In the genomic region with DNA sequence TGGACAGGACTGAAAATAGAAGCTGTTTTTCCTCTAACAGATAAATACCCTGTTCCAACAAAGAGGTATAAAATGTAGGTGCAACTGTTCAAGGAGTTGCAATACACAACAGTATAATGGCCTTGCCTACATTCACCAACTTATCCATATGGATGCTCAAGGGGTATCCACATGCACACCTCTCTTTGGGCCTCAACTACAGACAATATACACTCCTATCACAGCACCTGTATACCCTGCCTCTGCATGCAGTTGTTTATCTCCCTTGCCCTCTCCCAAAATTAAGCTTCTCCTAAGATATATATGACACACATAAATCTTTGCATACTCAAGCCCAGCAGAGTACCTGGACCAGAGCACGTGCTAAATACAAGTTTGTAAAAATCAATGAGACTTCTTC, we compare ENCODE assay signal across 13 cellular contexts. TPM values are rescaled to one million over a fixed set of nuclear protein-coding genes. Genes with fewer than 3 reads are reported as not detected.
DNase-seq lines count a peak whose midpoint lies in the region; ATAC-seq, FAIRE-seq and TF ChIP-seq lines count a peak whose summit lies in the region.
"Had no signal": no experiment of that assay in that cellular context is flagged by ENCODE, and none has a peak within 500 bp of the region (broad histone marks: within the 10 kb centered on the region; RNA-seq: fewer than 3 reads in every experiment).

No MANE protein-coding gene starts in this region.

- H3K4me1 ChIP-seq in CD8-positive, alpha-beta memory T cell (ENCODE audit: insufficient read depth, low read length): peaks cover 19% of the 10 kb centered on the region
- H3K4me1 ChIP-seq in aorta (ENCODE audit: control insufficient read depth in 1 of 2, insufficient read depth in 2 of 2, low read length in 2 of 2): no peaks in the 10 kb centered on the region

- ATAC-seq in memory B cell (ENCODE audit: low read depth) (no peak), GM18870 (IDR thresholded peaks at IDR 0.05; ENCODE audit: unreplicated experiment) (no peak), aorta (ENCODE audit: low FRiP score) (no peak), GM21619 (IDR thresholded peaks at IDR 0.05; ENCODE audit: unreplicated experiment) (no peak)
- ATAC-seq: left colon had no signal

- no peak overlapping the region for H3K4me3 ChIP-seq in CD8-positive, alpha-beta memory T cell (ENCODE audit: low read length)
- no peak overlapping the region for H3K4me3 ChIP-seq in aorta (ENCODE audit: low read length in 2 of 2)
- H3K4me3 ChIP-seq: neural progenitor cell, thyroid gland had no signal

- H3K36me3 ChIP-seq in CD8-positive, alpha-beta memory T cell (ENCODE audit: insufficient read depth, low read length): no peaks in the 10 kb centered on the region
- no peaks in the 10 kb centered on the region for H3K36me3 ChIP-seq in aorta (ENCODE audit: control insufficient read depth in 1 of 2, insufficient read depth in 2 of 2, low read length in 1 of 2)
- H3K36me3 ChIP-seq: neural progenitor cell, thyroid gland had no signal

- intact Hi-C loops in activated T-helper 1 cell treated with anti-CD3 and anti-CD28 coated beads, Interleukin-12 subunit alpha, Interleukin-12 subunit beta, Interleukin-2, Interleukin-4 antibody, amounts not matched to agents 30 ng/mL and 10 ng/mL and 1 ng/mL, durations not matched to agents 14 hours and 24 hours and 36 hours (cut with micrococcal nuclease): loop anchor here (1.0 kb wide), 3 partner anchors 37 to 434 kb away; a partner anchor contains a TSS
- intact Hi-C loops in aorta (cut with DNase I): no loop called here

- H3K27me3 Mint-ChIP-seq in CD8-positive, alpha-beta memory T cell: no peaks in the 10 kb centered on the region
- no peaks in the 10 kb centered on the region for H3K27me3 Mint-ChIP-seq in activated T-helper 1 cell treated with anti-CD3 and anti-CD28 coated beads, Interleukin-12 subunit alpha, Interleukin-12 subunit beta, Interleukin-2, Interleukin-4 antibody, amounts not matched to agents 30 ng/mL and 10 ng/mL and 1 ng/mL, durations not matched to agents 14 hours and 24 hours and 36 hours (ENCODE audit: insufficient read depth)
- H3K27me3 Mint-ChIP-seq in memory B cell: no peaks in the 10 kb centered on the region

- POLR2A ChIA-PET in CD8-positive, alpha-beta memory T cell (lab: Charles Lee): interaction anchor here (0.8 to 1.5 kb wide), 2 partner anchors 12 to 38 kb away, joined by 3 read pairs; no protein-coding TSS in a partner anchor

- DNase-seq in CD8-positive, alpha-beta memory T cell: no peak
- no peak for DNase-seq in H54 (ENCODE audit: insufficient read length, low spot score)
- DNase-seq in activated T-helper 1 cell treated with anti-CD3 and anti-CD28 coated beads, Interleukin-12 subunit alpha, Interleukin-12 subunit beta, Interleukin-2, Interleukin-4 antibody, amounts not matched to agents 30 ng/mL and 10 ng/mL and 1 ng/mL, durations not matched to agents 14 hours and 24 hours and 36 hours (ENCODE audit: low spot score): no peak
- no peak for DNase-seq in memory B cell (ENCODE audit: low spot score in 2 of 2)
- no peak for DNase-seq in SHP77 treated with DMSO at 0.1 percent for 48 hours (lab: John Stamatoyannopoulos, UW)
- no peak for DNase-seq in aorta
- DNase-seq: left colon, thyroid gland had no signal

- peaks cover 0 to 1% (median 0%) of the 10 kb centered on the region in 5 donors for H3K9me3 Mint-ChIP-seq in CD8-positive, alpha-beta memory T cell
- H3K9me3 Mint-ChIP-seq in activated T-helper 1 cell treated with anti-CD3 and anti-CD28 coated beads, Interleukin-12 subunit alpha, Interleukin-12 subunit beta, Interleukin-2, Interleukin-4 antibody, amounts not matched to agents 30 ng/mL and 10 ng/mL and 1 ng/mL, durations not matched to agents 14 hours and 24 hours and 36 hours: no peaks in the 10 kb centered on the region
- peaks cover 2% of the 10 kb centered on the region for H3K9me3 Mint-ChIP-seq in memory B cell

- 94 to 98% methylated on average over 1 of the region's 1 CpG for WGBS in aorta, 2 donors

- H3K27me3 ChIP-seq in CD8-positive, alpha-beta memory T cell (ENCODE audit: insufficient read depth, low read length, poor library complexity, severe bottlenecking): no peaks in the 10 kb centered on the region
- no peaks in the 10 kb centered on the region for H3K27me3 ChIP-seq in aorta (ENCODE audit: control insufficient read depth in 1 of 2, insufficient read depth in 2 of 2, low read length in 1 of 2)
- H3K27me3 ChIP-seq: neural progenitor cell, thyroid gland had no signal

- TF ChIP-seq POLR2A in H54 (IDR thresholded peaks at IDR 0.05; ENCODE audit: low read depth, low read length): no peak

- FAIRE-seq in H54 (lab: Jason Lieb, UNC): peak; percentile 50
- FAIRE-seq: bronchial epithelial cell had no signal

- H3K36me3 Mint-ChIP-seq in CD8-positive, alpha-beta memory T cell: peaks cover 21 to 31% (median 21%) of the 10 kb centered on the region in 3 donors
- H3K36me3 Mint-ChIP-seq in activated T-helper 1 cell treated with anti-CD3 and anti-CD28 coated beads, Interleukin-12 subunit alpha, Interleukin-12 subunit beta, Interleukin-2, Interleukin-4 antibody, amounts not matched to agents 30 ng/mL and 10 ng/mL and 1 ng/mL, durations not matched to agents 14 hours and 24 hours and 36 hours (ENCODE audit: low read depth): peaks cover 48% of the 10 kb centered on the region
- peaks cover 27% of the 10 kb centered on the region for H3K36me3 Mint-ChIP-seq in memory B cell

- peak overlapping the region; percentile 60 for H3K27ac ChIP-seq in CD8-positive, alpha-beta memory T cell (ENCODE audit: low read depth, low read length)
- H3K27ac ChIP-seq in aorta (ENCODE audit: low read depth in 1 of 2, low read length in 2 of 2): no peak overlapping the region
- H3K27ac ChIP-seq: HL-60, neural progenitor cell, thyroid gland had no signal

- CTCF ChIA-PET in CD8-positive, alpha-beta memory T cell (lab: Charles Lee): interaction anchor here (0.6 to 1.0 kb wide), 3 partner anchors 12 to 291 kb away, joined by 3 to 4 read pairs (median 3); no protein-coding TSS in a partner anchor

- peak overlapping the region; percentile 87 to 96 (median 92) for H3K27ac Mint-ChIP-seq in CD8-positive, alpha-beta memory T cell
- peak overlapping the region; percentile 87 for H3K27ac Mint-ChIP-seq in activated T-helper 1 cell treated with anti-CD3 and anti-CD28 coated beads, Interleukin-12 subunit alpha, Interleukin-12 subunit beta, Interleukin-2, Interleukin-4 antibody, amounts not matched to agents 30 ng/mL and 10 ng/mL and 1 ng/mL, durations not matched to agents 14 hours and 24 hours and 36 hours
- peak overlapping the region; percentile 76 for H3K27ac Mint-ChIP-seq in memory B cell
- H3K27ac Mint-ChIP-seq: neural progenitor cell had no signal

- H3K9me3 ChIP-seq in CD8-positive, alpha-beta memory T cell (ENCODE audit: low read length): no peaks in the 10 kb centered on the region
- H3K9me3 ChIP-seq in aorta (ENCODE audit: control insufficient read depth, low read length): no peaks in the 10 kb centered on the region
- H3K9me3 ChIP-seq: thyroid gland had no signal

- H3K4me1 Mint-ChIP-seq in CD8-positive, alpha-beta memory T cell: peaks cover 47 to 79% (median 78%) of the 10 kb centered on the region in 3 donors
- H3K4me1 Mint-ChIP-seq in activated T-helper 1 cell treated with anti-CD3 and anti-CD28 coated beads, Interleukin-12 subunit alpha, Interleukin-12 subunit beta, Interleukin-2, Interleukin-4 antibody, amounts not matched to agents 30 ng/mL and 10 ng/mL and 1 ng/mL, durations not matched to agents 14 hours and 24 hours and 36 hours (ENCODE audit: low read depth): peaks cover 58% of the 10 kb centered on the region
- peaks cover 23% of the 10 kb centered on the region for H3K4me1 Mint-ChIP-seq in memory B cell
- H3K4me1 Mint-ChIP-seq: neural progenitor cell had no signal

- H3K4me3 Mint-ChIP-seq in CD8-positive, alpha-beta memory T cell: peak overlapping the region in 6 of 7 donors; percentile 64 to 80 (median 74)
- no peak overlapping the region for H3K4me3 Mint-ChIP-seq in activated T-helper 1 cell treated with anti-CD3 and anti-CD28 coated beads, Interleukin-12 subunit alpha, Interleukin-12 subunit beta, Interleukin-2, Interleukin-4 antibody, amounts not matched to agents 30 ng/mL and 10 ng/mL and 1 ng/mL, durations not matched to agents 14 hours and 24 hours and 36 hours
- H3K4me3 Mint-ChIP-seq in memory B cell: no peak overlapping the region
- H3K4me3 Mint-ChIP-seq: neural progenitor cell had no signal

RNA-seq across cellular contexts. Expression of a gene that starts 37.3 kb away (rescaled TPM):
- total RNA-seq in CD8-positive, alpha-beta memory T cell: 100 to 1,000 TPM; 143 to 146 TPM
- polyA plus RNA-seq in CD8-positive, alpha-beta memory T cell: 102 TPM
- total RNA-seq in activated T-helper 1 cell treated with anti-CD3 and anti-CD28 coated beads, Interleukin-12 subunit alpha, Interleukin-12 subunit beta, Interleukin-2, Interleukin-4 antibody, amounts not matched to agents 30 ng/mL and 10 ng/mL and 1 ng/mL, durations not matched to agents 14 hours and 24 hours and 36 hours: 132 and 140 TPM in 2 replicates
- total RNA-seq in aorta: 10 to 100 TPM; 59.8 to 67.7 TPM
- polyA plus RNA-seq in aorta: 10 to 100 TPM; 42.8 to 47.0 TPM

Comparison
In these comparisons a context has a peak if more than half of its experiments do, and no peak if none do; other contexts are left out.
1. H3K4me3 Mint-ChIP-seq: peak in CD8-positive, alpha-beta memory T cell (6 of 7); none in activated T-helper 1 cell treated with anti-CD3 and anti-CD28 coated beads, Interleukin-12 subunit alpha, Interleukin-12 subunit beta, Interleukin-2, Interleukin-4 antibody, amounts not matched to agents 30 ng/mL and 10 ng/mL and 1 ng/mL, durations not matched to agents 14 hours and 24 hours and 36 hours (single experiment) and memory B cell (single experiment).
2. Peak in every context shown above with its lines, with median percentiles within 50 percentile points of each other: H3K27ac Mint-ChIP-seq.